1 cellular context compared by ENCODE assay signal in genomic region chr7:159065151-159065550, GRCh38.
TF ChIP-seq lines count a peak whose summit lies in the region.

No MANE protein-coding gene starts in this region.

TF ChIP-seq in HepG2, 621 proteins besides CTCF, POLR2A, EP300 and RAD21 (continued from another document):
- TF ChIP-seq, protein P1, sequence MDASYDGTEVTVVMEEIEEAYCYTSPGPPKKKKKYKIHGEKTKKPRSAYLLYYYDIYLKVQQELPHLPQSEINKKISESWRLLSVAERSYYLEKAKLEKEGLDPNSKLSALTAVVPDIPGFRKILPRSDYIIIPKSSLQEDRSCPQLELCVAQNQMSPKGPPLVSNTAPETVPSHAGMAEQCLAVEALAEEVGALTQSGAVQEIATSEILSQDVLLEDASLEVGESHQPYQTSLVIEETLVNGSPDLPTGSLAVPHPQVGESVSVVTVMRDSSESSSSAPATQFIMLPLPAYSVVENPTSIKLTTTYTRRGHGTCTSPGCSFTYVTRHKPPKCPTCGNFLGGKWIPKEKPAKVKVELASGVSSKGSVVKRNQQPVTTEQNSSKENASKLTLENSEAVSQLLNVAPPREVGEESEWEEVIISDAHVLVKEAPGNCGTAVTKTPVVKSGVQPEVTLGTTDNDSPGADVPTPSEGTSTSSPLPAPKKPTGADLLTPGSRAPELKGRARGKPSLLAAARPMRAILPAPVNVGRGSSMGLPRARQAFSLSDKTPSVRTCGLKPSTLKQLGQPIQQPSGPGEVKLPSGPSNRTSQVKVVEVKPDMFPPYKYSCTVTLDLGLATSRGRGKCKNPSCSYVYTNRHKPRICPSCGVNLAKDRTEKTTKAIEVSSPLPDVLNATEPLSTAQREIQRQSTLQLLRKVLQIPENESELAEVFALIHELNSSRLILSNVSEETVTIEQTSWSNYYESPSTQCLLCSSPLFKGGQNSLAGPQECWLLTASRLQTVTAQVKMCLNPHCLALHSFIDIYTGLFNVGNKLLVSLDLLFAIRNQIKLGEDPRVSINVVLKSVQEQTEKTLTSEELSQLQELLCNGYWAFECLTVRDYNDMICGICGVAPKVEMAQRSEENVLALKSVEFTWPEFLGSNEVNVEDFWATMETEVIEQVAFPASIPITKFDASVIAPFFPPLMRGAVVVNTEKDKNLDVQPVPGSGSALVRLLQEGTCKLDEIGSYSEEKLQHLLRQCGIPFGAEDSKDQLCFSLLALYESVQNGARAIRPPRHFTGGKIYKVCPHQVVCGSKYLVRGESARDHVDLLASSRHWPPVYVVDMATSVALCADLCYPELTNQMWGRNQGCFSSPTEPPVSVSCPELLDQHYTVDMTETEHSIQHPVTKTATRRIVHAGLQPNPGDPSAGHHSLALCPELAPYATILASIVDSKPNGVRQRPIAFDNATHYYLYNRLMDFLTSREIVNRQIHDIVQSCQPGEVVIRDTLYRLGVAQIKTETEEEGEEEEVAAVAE (CRISPR knock-in tag; IDR thresholded peaks at IDR 0.05; ENCODE audit: borderline replicate concordance) = no peak
- TF ChIP-seq RBM22 (optimal IDR thresholded peaks at IDR 0.05; ENCODE audit: low read length) (no peak), ZSCAN30 (CRISPR knock-in tag; IDR thresholded peaks at IDR 0.05) (no peak), BCL6 (CRISPR knock-in tag; IDR thresholded peaks at IDR 0.05) (no peak), ZNF446 (CRISPR knock-in tag; IDR thresholded peaks at IDR 0.05) (no peak), IRF2 (CRISPR knock-in tag; IDR thresholded peaks at IDR 0.05) (no peak), GABPA (IDR thresholded peaks at IDR 0.05; ENCODE audit: low read depth, low read length) (no peak), GABPA (CRISPR knock-in tag; IDR thresholded peaks at IDR 0.05; ENCODE audit: low read depth) (no peak)
- TF ChIP-seq, protein P2, sequence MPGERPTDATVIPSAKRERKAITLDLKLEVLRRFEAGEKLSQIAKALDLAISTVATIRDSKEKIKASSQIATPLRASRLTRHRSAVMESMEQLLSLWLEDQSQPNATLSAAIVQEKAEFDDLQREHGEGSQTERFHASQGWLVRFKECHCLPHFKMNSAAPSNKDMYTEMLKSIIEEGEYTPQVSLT (CRISPR knock-in tag; IDR thresholded peaks at IDR 0.05; ENCODE audit: borderline replicate concordance, low read depth) = no peak
